In the genomic region with DNA sequence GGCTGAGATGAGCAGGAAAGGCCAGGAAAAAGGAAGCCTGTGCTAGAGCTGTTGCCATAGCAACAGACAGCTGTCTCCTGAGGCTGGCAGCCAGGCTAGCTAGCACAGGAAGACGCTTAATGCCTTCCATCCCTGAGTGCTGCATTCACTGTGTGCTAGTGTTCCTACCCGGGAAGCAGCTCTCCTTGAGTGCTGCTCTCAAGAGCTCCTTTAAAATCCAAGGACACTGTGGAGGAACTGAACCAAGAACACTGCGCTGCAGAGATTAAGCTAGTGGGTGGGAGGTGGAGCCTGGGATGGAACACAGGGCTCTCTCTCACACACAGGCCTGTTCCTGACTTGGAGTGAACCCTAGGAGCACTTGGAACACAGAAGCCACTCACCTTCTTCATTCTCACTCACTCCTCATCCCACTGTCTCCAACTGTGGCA, we compare ENCODE assay signal across 8 cellular contexts. TPM values are rescaled to one million over a fixed set of nuclear protein-coding genes. Genes with fewer than 3 reads are reported as not detected.
DNase-seq lines count a peak whose midpoint lies in the region; ATAC-seq and TF ChIP-seq lines count a peak whose summit lies in the region.

No MANE protein-coding gene starts in this region.

- no peak for ATAC-seq in GM18909 (IDR thresholded peaks at IDR 0.05; ENCODE audit: poor library complexity, unreplicated experiment)
- ATAC-seq in HG03520 (IDR thresholded peaks at IDR 0.05; ENCODE audit: unreplicated experiment): no peak

- no peaks in the 10 kb centered on the region for H3K9me3 ChIP-seq in neural progenitor cell (ENCODE audit: low read depth)

- no peaks in the 10 kb centered on the region for H3K9me3 Mint-ChIP-seq in activated naive CD4-positive, alpha-beta T cell treated with anti-CD3 and anti-CD28 coated beads for 36 hours
- no peaks in the 10 kb centered on the region for H3K9me3 Mint-ChIP-seq in neural progenitor cell

- H3K79me2 ChIP-seq in neural progenitor cell (ENCODE audit: low read depth): no peaks in the 10 kb centered on the region

- H3K4me2 ChIP-seq in neural progenitor cell: no peak overlapping the region

- H3K27ac ChIP-seq in neural progenitor cell: no peak overlapping the region

- peaks cover 18% of the 10 kb centered on the region for H3K4me1 ChIP-seq in neural progenitor cell

- H3K9ac ChIP-seq in neural progenitor cell: no peak overlapping the region

- no peak overlapping the region for H3K4me3 ChIP-seq in neural progenitor cell

- peaks cover 75% of the 10 kb centered on the region for H3K4me1 Mint-ChIP-seq in activated naive CD4-positive, alpha-beta T cell treated with anti-CD3 and anti-CD28 coated beads for 36 hours (ENCODE audit: low read depth)
- peaks cover 35% of the 10 kb centered on the region for H3K4me1 Mint-ChIP-seq in neural progenitor cell

- peaks cover 4% of the 10 kb centered on the region for H3K36me3 Mint-ChIP-seq in activated naive CD4-positive, alpha-beta T cell treated with anti-CD3 and anti-CD28 coated beads for 36 hours (ENCODE audit: low read depth)
- no peaks in the 10 kb centered on the region for H3K36me3 Mint-ChIP-seq in neural progenitor cell

- TF ChIP-seq CTCF in neural progenitor cell (IDR thresholded peaks at IDR 0.05): no peak

- H2AFZ ChIP-seq in neural progenitor cell (replicated peaks): no peak overlapping the region

- no peak for DNase-seq in activated naive CD4-positive, alpha-beta T cell treated with anti-CD3 and anti-CD28 coated beads for 36 hours
- DNase-seq in activated naive CD4-positive, alpha-beta T cell treated with Interleukin-2 at 50 U/mL for 16 hours: no peak
- DNase-seq in SHP77 (lab: John Stamatoyannopoulos, UW): peak; percentile 74 to 75
- peak; percentile 29 for DNase-seq in epidermal melanocyte (ENCODE audit: insufficient read length, low spot score)
- peak; percentile 90 for DNase-seq in neural progenitor cell (ENCODE audit: low spot score)
- no peak for DNase-seq in activated CD4-positive, alpha-beta T cell treated with anti-CD3 and anti-CD28 coated beads, Interleukin-2, amount 50 U/mL, for 1 hour

- H3F3A ChIP-seq in neural progenitor cell (ENCODE audit: low read depth): no peaks in the 10 kb centered on the region

- no peak overlapping the region for H3K4me3 Mint-ChIP-seq in activated naive CD4-positive, alpha-beta T cell treated with anti-CD3 and anti-CD28 coated beads for 36 hours
- H3K4me3 Mint-ChIP-seq in neural progenitor cell: no peak overlapping the region

- no peaks in the 10 kb centered on the region for H3K27me3 ChIP-seq in neural progenitor cell

- no peaks in the 10 kb centered on the region for H3K27me3 Mint-ChIP-seq in activated naive CD4-positive, alpha-beta T cell treated with anti-CD3 and anti-CD28 coated beads for 36 hours (ENCODE audit: low read depth)
- no peaks in the 10 kb centered on the region for H3K27me3 Mint-ChIP-seq in neural progenitor cell (ENCODE audit: insufficient read depth, low read depth)

- peak overlapping the region; percentile 60 for H3K27ac Mint-ChIP-seq in activated naive CD4-positive, alpha-beta T cell treated with anti-CD3 and anti-CD28 coated beads for 36 hours
- H3K27ac Mint-ChIP-seq in neural progenitor cell: peak overlapping the region; percentile 61

- intact Hi-C loops in activated naive CD4-positive, alpha-beta T cell treated with anti-CD3 and anti-CD28 coated beads for 36 hours (cut with micrococcal nuclease): no loop called here

- no peaks in the 10 kb centered on the region for H3K36me3 ChIP-seq in neural progenitor cell

- CTCF ChIA-PET in activated naive CD4-positive, alpha-beta T cell treated with anti-CD3 and anti-CD28 coated beads for 36 hours (lab: Charles Lee): interaction anchor here (0.6 to 1.4 kb wide), 4 partner anchors 16 to 26 kb away, joined by 3 to 6 read pairs (median 5); no protein-coding TSS in a partner anchor

- H4K20me1 ChIP-seq in neural progenitor cell (ENCODE audit: low read depth): no peaks in the 10 kb centered on the region

RNA-seq across cellular contexts. Expression of a gene that starts 53.5 kb away (rescaled TPM):
- 100 to 1,000 TPM; 144 to 147 TPM for total RNA-seq in activated naive CD4-positive, alpha-beta T cell treated with anti-CD3 and anti-CD28 coated beads for 36 hours
- not detected in 2 replicates for total RNA-seq in neural progenitor cell (ENCODE audit: low replicate concordance)

Comparison
In these comparisons a context has a peak if more than half of its experiments do, and no peak if none do; other contexts are left out.
1. DNase-seq: peak in SHP77 (2 of 2), epidermal melanocyte (single experiment) and neural progenitor cell (single experiment); none in activated naive CD4-positive, alpha-beta T cell treated with anti-CD3 and anti-CD28 coated beads for 36 hours (single experiment), activated naive CD4-positive, alpha-beta T cell treated with Interleukin-2 at 50 U/mL for 16 hours (single experiment) and activated CD4-positive, alpha-beta T cell treated with anti-CD3 and anti-CD28 coated beads, Interleukin-2, amount 50 U/mL, for 1 hour (single experiment).
2. RNA of a gene that starts 53.5 kb away (total RNA-seq): 144 to 147 TPM in activated naive CD4-positive, alpha-beta T cell treated with anti-CD3 and anti-CD28 coated beads for 36 hours; not detected in neural progenitor cell; every median in the first group is over 100 times any median in the second.